34 cellular contexts compared by ENCODE assay signal in genomic region chr13:54368387-54368786, GRCh38.
DNase-seq lines count a peak whose midpoint lies in the region; ATAC-seq and TF ChIP-seq lines count a peak whose summit lies in the region.
"Had no signal": no experiment of that assay in that cellular context is flagged by ENCODE, and none has a peak within 500 bp of the region (broad histone marks: within the 10 kb centered on the region; RNA-seq: fewer than 3 reads in every experiment).

No MANE protein-coding gene starts in this region.

- H2AK5ac ChIP-seq in H9 (ENCODE audit: insufficient read length, low read length): no peak overlapping the region

- H3K4me2 ChIP-seq in H9 (ENCODE audit: insufficient read depth, insufficient read length, low read length): no peak overlapping the region
- H3K4me2 ChIP-seq: A549; BLaER1; BLaER1 treated with 17β-estradiol and CSF1 and Interleukin-3, amounts not matched to agents 10 nM and 100 nM had no signal

- H3T11ph ChIP-seq in H9 (ENCODE audit: low read length): no peak overlapping the region

- H2BK5ac ChIP-seq in H9 (ENCODE audit: insufficient read length, low read length): no peak overlapping the region

- H2BK15ac ChIP-seq in H9 (ENCODE audit: low read depth, low read length): no peak overlapping the region

- H3K27me3 ChIP-seq in body of pancreas (no peaks in the 10 kb centered on the region), H9 (ENCODE audit: insufficient read depth, low read length) (no peaks in the 10 kb centered on the region), colonic mucosa (no peaks in the 10 kb centered on the region)
- H3K27me3 ChIP-seq: BE2C; BLaER1; BLaER1 treated with 17β-estradiol and CSF1 and Interleukin-3, amounts not matched to agents 10 nM and 100 nM had no signal

- H3K23ac ChIP-seq in H9 (ENCODE audit: insufficient read length, low read depth, low read length): no peak overlapping the region

- POLR2A ChIA-PET in activated naive CD8-positive, alpha-beta T cell treated with anti-CD3 and anti-CD28 coated beads, Interleukin-2, amount 10 ng/mL, durations not matched to agents 7 days and 5 days (lab: Charles Lee): no interaction called here
- POLR2A ChIA-PET in HEK293 (lab: Yijun Ruan, JAX) (no interaction called here), WTC11 (lab: Charles Lee) (no interaction called here)

- H4K91ac ChIP-seq in H9 (ENCODE audit: insufficient read length, low read depth, low read length): no peak overlapping the region

- CTCF ChIA-PET in HEK293 (lab: Yijun Ruan, JAX) (no interaction called here), WTC11 (lab: Charles Lee) (no interaction called here)

- no peak for TF ChIP-seq POLR2A in body of pancreas (IDR thresholded peaks at IDR 0.05)

- H3K9ac ChIP-seq in H9 (ENCODE audit: extremely low read depth, insufficient read length, low read length) (no peak overlapping the region), colonic mucosa (ENCODE audit: low read depth in 2 of 2, low read length in 2 of 2) (no peak overlapping the region)
- H3K9ac ChIP-seq: BLaER1; BLaER1 treated with 17β-estradiol and CSF1 and Interleukin-3, amounts not matched to agents 10 nM and 100 nM had no signal

- H4K20me1 ChIP-seq in H9 (ENCODE audit: control insufficient read depth, insufficient read depth, insufficient read length): no peaks in the 10 kb centered on the region
- H4K20me1 ChIP-seq: BLaER1; BLaER1 treated with 17β-estradiol and CSF1 and Interleukin-3, amounts not matched to agents 10 nM and 100 nM had no signal

- H3K4me3 ChIP-seq in HEK293 (ENCODE audit: low read depth, low read length): no peak overlapping the region
- no peak overlapping the region for H3K4me3 ChIP-seq in body of pancreas
- no peak overlapping the region for H3K4me3 ChIP-seq in colonic mucosa
- H3K4me3 ChIP-seq: A549; BLaER1; BLaER1 treated with 17β-estradiol and CSF1 and Interleukin-3, amounts not matched to agents 10 nM and 100 nM had no signal

- H3K4me3 Mint-ChIP-seq in activated naive CD8-positive, alpha-beta T cell treated with anti-CD3 and anti-CD28 coated beads, Interleukin-2, amount 10 ng/mL, durations not matched to agents 7 days and 5 days: no peak overlapping the region
- H3K4me3 Mint-ChIP-seq in activated naive CD8-positive, alpha-beta T cell treated with anti-CD3 and anti-CD28 coated beads for 36 hours: no peak overlapping the region
- H3K4me3 Mint-ChIP-seq in WTC11 (no peak overlapping the region), H9 (no peak overlapping the region)
- H3K4me3 Mint-ChIP-seq: B cell; CD14-positive monocyte; CD4-positive, alpha-beta T cell; CD4-positive, CD25-positive, alpha-beta regulatory T cell; CD8-positive, alpha-beta memory T cell; CD8-positive, alpha-beta T cell had no signal

- no peak overlapping the region for H2BK12ac ChIP-seq in H9 (ENCODE audit: insufficient read length, low read depth, low read length)

- H2BK20ac ChIP-seq in H9 (ENCODE audit: low read depth, low read length, poor library complexity, severe bottlenecking): no peak overlapping the region

- TF ChIP-seq CTCF in HEK293 (tag by site-specific recombination; IDR thresholded peaks at IDR 0.05): no peak
- TF ChIP-seq CTCF in WTC11 (IDR thresholded peaks at IDR 0.05): no peak
- TF ChIP-seq CTCF in body of pancreas (IDR thresholded peaks at IDR 0.05): no peak
- TF ChIP-seq CTCF in H9 (conservative IDR thresholded peaks at IDR 0.05): no peak
- no peak for TF ChIP-seq CTCF in colonic mucosa (IDR thresholded peaks at IDR 0.05)

- no peaks in the 10 kb centered on the region for H3K27me3 Mint-ChIP-seq in activated naive CD8-positive, alpha-beta T cell treated with anti-CD3 and anti-CD28 coated beads, Interleukin-2, amount 10 ng/mL, durations not matched to agents 7 days and 5 days
- no peaks in the 10 kb centered on the region for H3K27me3 Mint-ChIP-seq in activated naive CD8-positive, alpha-beta T cell treated with anti-CD3 and anti-CD28 coated beads for 36 hours
- H3K27me3 Mint-ChIP-seq in WTC11 (ENCODE audit: low read depth): no peaks in the 10 kb centered on the region
- H3K27me3 Mint-ChIP-seq in H9 (ENCODE audit: low read depth): no peaks in the 10 kb centered on the region
- H3K27me3 Mint-ChIP-seq: B cell; CD4-positive, alpha-beta memory T cell; CD4-positive, alpha-beta T cell; CD4-positive, CD25-positive, alpha-beta regulatory T cell; CD8-positive, alpha-beta memory T cell had no signal

- DNase-seq in activated naive CD8-positive, alpha-beta T cell treated with anti-CD3 and anti-CD28 coated beads, Interleukin-2, amount 10 ng/mL, durations not matched to agents 7 days and 5 days: no peak
- DNase-seq in activated naive CD8-positive, alpha-beta T cell treated with anti-CD3 and anti-CD28 coated beads for 36 hours: no peak
- DNase-seq in WTC11 (ENCODE audit: low spot score) (no peak), body of pancreas (no peak), H9 (no peak), colonic mucosa (no peak), SHP77 (lab: John Stamatoyannopoulos, UW) (no peak)
- DNase-seq: 8988T; ACHN; AML-193; BE2C; C1 segment of cervical spinal cord; Caco-2; Calu3; CD4-positive, alpha-beta memory T cell; CD4-positive, alpha-beta T cell; CD4-positive, CD25-positive, alpha-beta regulatory T cell; CD8-positive, alpha-beta memory T cell; CD8-positive, alpha-beta T cell; COR-L47; DMS 273 treated with DMSO at 0.1 percent for 48 hours; DMS153; DMS79; DMS79 treated with DMSO at 0.1 percent for 48 hours; DND-41; EL had no signal

- no peaks in the 10 kb centered on the region for H3K23me2 ChIP-seq in H9 (ENCODE audit: insufficient read length, low read depth, low read length, poor library complexity, severe bottlenecking)

- no peak for ATAC-seq in activated naive CD8-positive, alpha-beta T cell treated with anti-CD3 and anti-CD28 coated beads, Interleukin-2, amount 10 ng/mL, durations not matched to agents 7 days and 5 days (ENCODE audit: low read depth)
- ATAC-seq in WTC11: no peak
- ATAC-seq in body of pancreas: no peak
- ATAC-seq: A549; CD8-positive, alpha-beta T cell had no signal

- H3K9me3 ChIP-seq in HEK293 (ENCODE audit: control insufficient read depth, insufficient read depth, low read depth, low read length) (no peaks in the 10 kb centered on the region), body of pancreas (no peaks in the 10 kb centered on the region), H9 (ENCODE audit: control insufficient read depth, low read depth, low read length) (no peaks in the 10 kb centered on the region), colonic mucosa (no peaks in the 10 kb centered on the region)
- H3K9me3 ChIP-seq: A549; BE2C; BLaER1; BLaER1 treated with 17β-estradiol and CSF1 and Interleukin-3, amounts not matched to agents 10 nM and 100 nM; Caco-2 had no signal

- H2BK120ac ChIP-seq in H9 (ENCODE audit: low read depth, low read length, poor library complexity, severe bottlenecking): no peak overlapping the region

- no peak overlapping the region for H3K4ac ChIP-seq in H9 (ENCODE audit: low read depth, low read length)

- no peak overlapping the region for H4K8ac ChIP-seq in H9 (replicated peaks; ENCODE audit: insufficient read length, low read depth, low read length)

- H2AFZ ChIP-seq in H9 (ENCODE audit: low read length): no peak overlapping the region

- peaks cover 4% of the 10 kb centered on the region for H3K9me3 Mint-ChIP-seq in activated naive CD8-positive, alpha-beta T cell treated with anti-CD3 and anti-CD28 coated beads, Interleukin-2, amount 10 ng/mL, durations not matched to agents 7 days and 5 days
- peaks cover 11% of the 10 kb centered on the region for H3K9me3 Mint-ChIP-seq in activated naive CD8-positive, alpha-beta T cell treated with anti-CD3 and anti-CD28 coated beads for 36 hours
- H3K9me3 Mint-ChIP-seq in WTC11: peaks cover 14% of the 10 kb centered on the region
- H3K9me3 Mint-ChIP-seq in H9: peaks cover 12 to 15% of the 10 kb centered on the region in 2 experiments

- no peaks in the 10 kb centered on the region for H3K79me1 ChIP-seq in H9 (ENCODE audit: insufficient read depth, low read depth, low read length, poor library complexity, severe bottlenecking)

- no peaks in the 10 kb centered on the region for H3K79me2 ChIP-seq in H9 (ENCODE audit: insufficient read depth, low read length)

- no peak overlapping the region for H4K5ac ChIP-seq in H9 (ENCODE audit: insufficient read length, low read depth, low read length)

- H3K4me1 ChIP-seq in HEK293 (ENCODE audit: control insufficient read depth, insufficient read depth, low read length) (no peaks in the 10 kb centered on the region), body of pancreas (peaks cover 19% of the 10 kb centered on the region), H9 (ENCODE audit: insufficient read depth, low read length) (no peaks in the 10 kb centered on the region; the same call in 1 of the 2 replicates), colonic mucosa (no peaks in the 10 kb centered on the region)
- H3K4me1 ChIP-seq: A549; BE2C; BLaER1; BLaER1 treated with 17β-estradiol and CSF1 and Interleukin-3, amounts not matched to agents 10 nM and 100 nM; Caco-2 had no signal

- intact Hi-C loops in body of pancreas (cut with DNase I): no loop called here
- intact Hi-C loops in colonic mucosa (cut with DNase I): no loop called here

- H3K36me3 ChIP-seq in HEK293 (ENCODE audit: control insufficient read depth in 2 of 2, insufficient read depth in 1 of 2, low read length in 2 of 2) (no peaks in the 10 kb centered on the region), body of pancreas (replicated peaks in 1 of 2; ENCODE audit: insufficient read depth in 1 of 2, low read depth in 2 of 2) (no peaks in the 10 kb centered on the region), colonic mucosa (no peaks in the 10 kb centered on the region)
- H3K36me3 ChIP-seq: BE2C; BLaER1; BLaER1 treated with 17β-estradiol and CSF1 and Interleukin-3, amounts not matched to agents 10 nM and 100 nM had no signal

- peak overlapping the region; percentile 12 for H3K27ac Mint-ChIP-seq in activated naive CD8-positive, alpha-beta T cell treated with anti-CD3 and anti-CD28 coated beads, Interleukin-2, amount 10 ng/mL, durations not matched to agents 7 days and 5 days
- no peak overlapping the region for H3K27ac Mint-ChIP-seq in activated naive CD8-positive, alpha-beta T cell treated with anti-CD3 and anti-CD28 coated beads for 36 hours
- H3K27ac Mint-ChIP-seq in WTC11 (no peak overlapping the region), H9 (no peak overlapping the region)
- H3K27ac Mint-ChIP-seq: B cell; CD14-positive monocyte; CD4-positive, alpha-beta T cell; CD4-positive, CD25-positive, alpha-beta regulatory T cell; CD8-positive, alpha-beta memory T cell; CD8-positive, alpha-beta T cell had no signal

- H3K14ac ChIP-seq in H9 (ENCODE audit: insufficient read depth, low read length): no peak overlapping the region

- H3K56ac ChIP-seq in H9 (ENCODE audit: insufficient read length, low read depth, low read length): no peak overlapping the region

- H3K27ac ChIP-seq in HEK293 (ENCODE audit: extremely low read depth, low read depth, low read length): no peak overlapping the region
- H3K27ac ChIP-seq in body of pancreas: peak overlapping the region in 3 of 4 donors; percentile 17 to 52 (median 34)
- no peak overlapping the region for H3K27ac ChIP-seq in H9 (ENCODE audit: insufficient read length, low read depth, low read length)
- H3K27ac ChIP-seq in colonic mucosa: no peak overlapping the region
- H3K27ac ChIP-seq: 22Rv1; A549; BLaER1; BLaER1 treated with 17β-estradiol and CSF1 and Interleukin-3, amounts not matched to agents 10 nM and 100 nM; C4-2B had no signal

- no peak overlapping the region for H3K18ac ChIP-seq in H9 (ENCODE audit: insufficient read length, low read depth, low read length)

- no peaks in the 10 kb centered on the region for H3K4me1 Mint-ChIP-seq in activated naive CD8-positive, alpha-beta T cell treated with anti-CD3 and anti-CD28 coated beads, Interleukin-2, amount 10 ng/mL, durations not matched to agents 7 days and 5 days
- H3K4me1 Mint-ChIP-seq in activated naive CD8-positive, alpha-beta T cell treated with anti-CD3 and anti-CD28 coated beads for 36 hours: no peaks in the 10 kb centered on the region
- H3K4me1 Mint-ChIP-seq in WTC11: peaks cover 21% of the 10 kb centered on the region
- peaks cover 11 to 14% of the 10 kb centered on the region in 2 experiments for H3K4me1 Mint-ChIP-seq in H9
- H3K4me1 Mint-ChIP-seq: B cell; CD14-positive monocyte; CD4-positive, alpha-beta memory T cell; CD4-positive, CD25-positive, alpha-beta regulatory T cell; CD8-positive, alpha-beta memory T cell had no signal

- H3K36me3 Mint-ChIP-seq in activated naive CD8-positive, alpha-beta T cell treated with anti-CD3 and anti-CD28 coated beads, Interleukin-2, amount 10 ng/mL, durations not matched to agents 7 days and 5 days: no peaks in the 10 kb centered on the region
- no peaks in the 10 kb centered on the region for H3K36me3 Mint-ChIP-seq in activated naive CD8-positive, alpha-beta T cell treated with anti-CD3 and anti-CD28 coated beads for 36 hours
- H3K36me3 Mint-ChIP-seq in WTC11 (peaks cover 8% of the 10 kb centered on the region), H9 (ENCODE audit: insufficient read depth in 1 of 3, low read depth in 3 of 3) (peaks cover 10 to 18% (median 14%) of the 10 kb centered on the region in 3 experiments; a peak in 6 of 7 replicates)
- H3K36me3 Mint-ChIP-seq: CD14-positive monocyte; CD4-positive, alpha-beta memory T cell; CD4-positive, CD25-positive, alpha-beta regulatory T cell; CD8-positive, alpha-beta memory T cell; CD8-positive, alpha-beta T cell had no signal

Comparison
In these comparisons a context has a peak if more than half of its experiments do, and no peak if none do; other contexts are left out.
1. H3K27ac ChIP-seq: peak in body of pancreas (3 of 4); none in HEK293 (single experiment), H9 (single experiment) and colonic mucosa (single experiment).